ENCODE assay signal across 1 cellular context in the genomic region with DNA sequence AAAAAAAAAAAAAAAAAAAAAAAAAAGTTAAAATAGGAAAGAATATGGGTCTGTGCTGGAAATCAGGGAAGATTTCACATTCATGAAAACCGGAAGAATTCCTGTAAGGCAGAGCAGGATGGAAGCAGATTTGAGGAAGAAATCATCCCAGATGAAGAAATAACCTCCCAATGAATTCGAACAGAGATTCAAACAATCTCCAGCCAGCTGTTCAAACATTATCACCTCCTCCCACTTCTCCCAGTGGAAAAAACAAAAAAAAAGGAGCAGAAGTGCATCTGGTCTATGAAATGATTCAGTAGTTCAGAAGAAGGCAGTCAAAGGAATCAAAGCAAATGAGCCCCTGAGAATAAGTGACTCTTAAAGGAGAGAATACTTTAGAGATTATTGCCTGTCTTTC.
TF ChIP-seq lines count a peak whose summit lies in the region.

No MANE protein-coding gene starts in this region.

TF ChIP-seq in H1, 55 proteins besides CTCF, POLR2A, EP300 and RAD21 (continued from another document):
- TF ChIP-seq, protein P1, sequence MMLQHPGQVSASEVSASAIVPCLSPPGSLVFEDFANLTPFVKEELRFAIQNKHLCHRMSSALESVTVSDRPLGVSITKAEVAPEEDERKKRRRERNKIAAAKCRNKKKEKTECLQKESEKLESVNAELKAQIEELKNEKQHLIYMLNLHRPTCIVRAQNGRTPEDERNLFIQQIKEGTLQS (IDR thresholded peaks at IDR 0.05; ENCODE audit: insufficient read depth, low read depth, low read length): no peak
- TF ChIP-seq SP2 (IDR thresholded peaks at IDR 0.05; ENCODE audit: low read length) (no peak), TEAD4 (IDR thresholded peaks at IDR 0.05; ENCODE audit: low read depth, low read length) (no peak), MAFK (IDR thresholded peaks at IDR 0.05; ENCODE audit: low read depth, low read length) (no peak), YY1 (IDR thresholded peaks at IDR 0.05; ENCODE audit: low read depth, low read length) (no peak), SAP30 (IDR thresholded peaks at IDR 0.05; ENCODE audit: insufficient read depth, insufficient replicate concordance, low read length) (no peak), TBP (IDR thresholded peaks at IDR 0.05; ENCODE audit: low read depth, low read length) (no peak)
